In the genomic region with DNA sequence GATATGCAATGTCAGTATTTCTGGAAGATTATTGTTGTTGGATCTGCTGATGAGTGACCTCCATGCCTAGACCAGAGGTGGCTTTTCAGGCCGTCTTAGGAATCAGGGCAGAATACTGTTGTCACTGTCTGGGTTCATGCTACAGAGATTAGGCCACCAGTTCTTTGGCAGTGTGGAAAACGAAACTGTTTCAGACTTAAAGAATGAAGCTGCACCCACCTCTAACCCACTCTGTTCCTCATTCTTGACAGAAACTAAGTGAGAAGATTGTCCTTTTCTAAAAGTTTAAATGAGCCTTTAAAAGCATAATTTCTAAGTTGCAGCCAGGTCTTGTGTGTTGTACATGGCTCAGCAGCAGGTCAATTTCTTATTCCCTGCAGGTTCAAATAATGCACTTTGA, we compare ENCODE assay signal across 12 cellular contexts.
DNase-seq lines count a peak whose midpoint lies in the region; ATAC-seq, FAIRE-seq and TF ChIP-seq lines count a peak whose summit lies in the region.
"Had no signal": no experiment of that assay in that cellular context is flagged by ENCODE, and none has a peak within 500 bp of the region (broad histone marks: within the 10 kb centered on the region; RNA-seq: fewer than 3 reads in every experiment).

No MANE protein-coding gene starts in this region.

- no peak overlapping the region for H3K4me3 ChIP-seq in bronchial epithelial cell (ENCODE audit: low read depth, low read length)
- no peak overlapping the region for H3K4me3 ChIP-seq in WERI-Rb-1 (ENCODE audit: low read depth, low read length)
- H3K4me3 ChIP-seq in smooth muscle cell: no peak overlapping the region
- H3K4me3 ChIP-seq: hepatocyte had no signal

- no peaks in the 10 kb centered on the region for H4K20me1 ChIP-seq in smooth muscle cell (ENCODE audit: low read depth)

- H3K9me3 ChIP-seq in WERI-Rb-1 (ENCODE audit: severe bottlenecking) (peaks cover 3% of the 10 kb centered on the region), smooth muscle cell (replicated peaks; ENCODE audit: low read depth) (no peaks in the 10 kb centered on the region)

- DNase-seq in bronchial epithelial cell (ENCODE audit: low read depth) (no peak), WERI-Rb-1 (no peak), smooth muscle cell (lab: John Stamatoyannopoulos, UW; ENCODE audit: unreplicated experiment) (no peak), NCI-H1436 treated with DMSO at 0.1 percent for 48 hours (lab: John Stamatoyannopoulos, UW) (no peak), GOT3 (lab: John Stamatoyannopoulos, UW) (no peak)
- DNase-seq: COR-L47, NCI-H510A treated with DMSO at 0.1 percent for 48 hours, occipital lobe had no signal

- no peaks in the 10 kb centered on the region for H3K79me2 ChIP-seq in smooth muscle cell (ENCODE audit: low read depth)
- H3K79me2 ChIP-seq: hepatocyte had no signal

- H3K4me1 ChIP-seq in smooth muscle cell (ENCODE audit: low read depth): no peaks in the 10 kb centered on the region

- peak; percentile 18 for FAIRE-seq in bronchial epithelial cell (lab: Jason Lieb, UNC)

- TF ChIP-seq CTCF in bronchial epithelial cell (IDR thresholded peaks at IDR 0.05; ENCODE audit: insufficient read depth, low read length, severe bottlenecking) (no peak), WERI-Rb-1 (IDR thresholded peaks at IDR 0.05; ENCODE audit: low read depth, low read length) (no peak), smooth muscle cell (IDR thresholded peaks at IDR 0.05; ENCODE audit: borderline replicate concordance, insufficient read depth, poor library complexity, severe bottlenecking) (no peak)

- no peak overlapping the region for H3K9ac ChIP-seq in smooth muscle cell (ENCODE audit: low read depth)

- H3K27me3 ChIP-seq in bronchial epithelial cell (ENCODE audit: control insufficient read depth, insufficient read depth, low read length) (no peaks in the 10 kb centered on the region), WERI-Rb-1 (ENCODE audit: insufficient read depth, low read depth, severe bottlenecking) (no peaks in the 10 kb centered on the region), smooth muscle cell (ENCODE audit: low read depth) (no peaks in the 10 kb centered on the region)
- H3K27me3 ChIP-seq: hepatocyte had no signal

- H3F3A ChIP-seq in smooth muscle cell (ENCODE audit: low read depth): peaks cover 9% of the 10 kb centered on the region

- H3K27ac ChIP-seq in WERI-Rb-1: no peak overlapping the region
- H3K27ac ChIP-seq in smooth muscle cell (ENCODE audit: low read depth): no peak overlapping the region
- H3K27ac ChIP-seq: hepatocyte had no signal

- WGBS in smooth muscle cell (ENCODE audit: low lambda C conversion rate): 88% methylated on average over 2 of the region's 2 CpGs

- no peak overlapping the region for H2AFZ ChIP-seq in smooth muscle cell (ENCODE audit: low read depth)
- H2AFZ ChIP-seq: hepatocyte had no signal

- no peak overlapping the region for H3K4me2 ChIP-seq in smooth muscle cell
- H3K4me2 ChIP-seq: hepatocyte had no signal

- H3K36me3 ChIP-seq in bronchial epithelial cell (ENCODE audit: control insufficient read depth, insufficient read depth, low read length) (no peaks in the 10 kb centered on the region), WERI-Rb-1 (no peaks in the 10 kb centered on the region), smooth muscle cell (ENCODE audit: low read depth) (no peaks in the 10 kb centered on the region)

- peak; percentile 83 for ATAC-seq in GM18909 (IDR thresholded peaks at IDR 0.05; ENCODE audit: poor library complexity, unreplicated experiment)
- peak; percentile 74 for ATAC-seq in GM21576 (IDR thresholded peaks at IDR 0.05; ENCODE audit: unreplicated experiment)
- ATAC-seq in HG03135 (IDR thresholded peaks at IDR 0.05; ENCODE audit: unreplicated experiment): peak; percentile 79
